ENCODE assay signal across 13 cellular contexts in genomic region chr16:30655815-30656347, GRCh38. TPM values are rescaled to one million over a fixed set of nuclear protein-coding genes. Genes with fewer than 3 reads are reported as not detected.
DNase-seq lines count a peak whose midpoint lies in the region; ATAC-seq, FAIRE-seq and TF ChIP-seq lines count a peak whose summit lies in the region.
"Had no signal": no experiment of that assay in that cellular context is flagged by ENCODE, and none has a peak within 500 bp of the region (broad histone marks: within the 10 kb centered on the region; RNA-seq: fewer than 3 reads in every experiment).

No MANE protein-coding gene starts in this region.

- H3K79me2 ChIP-seq in astrocyte (ENCODE audit: insufficient read depth, low read length): peaks cover 35% of the 10 kb centered on the region

- peaks cover 41% of the 10 kb centered on the region for H3K4me1 Mint-ChIP-seq in activated T-cell treated with anti-CD3 and anti-CD28 coated beads, Interleukin-2, amount 50 U/mL, for 24 hours (ENCODE audit: low read depth)
- peaks cover 18% of the 10 kb centered on the region for H3K4me1 Mint-ChIP-seq in astrocyte (ENCODE audit: low read depth, unreplicated experiment)

- H3K36me3 ChIP-seq in astrocyte (ENCODE audit: insufficient read depth, low read length) (peaks cover 17% of the 10 kb centered on the region), small intestine (ENCODE audit: control insufficient read depth in 2 of 2, insufficient read depth in 2 of 2, low read length in 2 of 2) (peaks cover 16 to 31% of the 10 kb centered on the region in 2 donors)
- H3K36me3 ChIP-seq: SJCRH30 had no signal

- H3K27ac ChIP-seq in astrocyte (ENCODE audit: low read depth, low read length) (no peak overlapping the region), small intestine (ENCODE audit: low read depth in 1 of 2, low read length in 1 of 2) (no peak overlapping the region)
- H3K27ac ChIP-seq: SJCRH30 had no signal

- H3K27me3 Mint-ChIP-seq in activated T-cell treated with anti-CD3 and anti-CD28 coated beads, Interleukin-2, amount 50 U/mL, for 24 hours: no peaks in the 10 kb centered on the region
- no peaks in the 10 kb centered on the region for H3K27me3 Mint-ChIP-seq in astrocyte (ENCODE audit: low read depth, unreplicated experiment)
- H3K27me3 Mint-ChIP-seq: stimulated activated memory B cell treated with anti-CD40 and anti-IgM and Interleukin-4, amounts not matched to agents 10 μg/mL and 1 μg/mL and 100 μg/mL, for 72 hours had no signal

- 90 to 94% (median 94%) methylated on average over 12 of the region's 12 CpGs for WGBS in small intestine, 3 donors

- H3K9ac ChIP-seq in astrocyte (ENCODE audit: low read length): no peak overlapping the region

- ATAC-seq in sciatic nerve: no peak
- ATAC-seq: stimulated activated memory B cell treated with anti-CD40 and anti-IgM and Interleukin-4, amounts not matched to agents 10 μg/mL and 1 μg/mL and 100 μg/mL, for 72 hours had no signal

- H3K4me3 ChIP-seq in astrocyte (ENCODE audit: insufficient read depth, low read depth, low read length): no peak overlapping the region
- no peak overlapping the region for H3K4me3 ChIP-seq in small intestine (ENCODE audit: low read depth in 1 of 2, low read length in 2 of 2)
- H3K4me3 ChIP-seq: sigmoid colon, SJCRH30 had no signal

- H3K4me2 ChIP-seq in astrocyte (ENCODE audit: low read length): no peak overlapping the region

- H3K9me3 Mint-ChIP-seq in activated T-cell treated with anti-CD3 and anti-CD28 coated beads, Interleukin-2, amount 50 U/mL, for 24 hours: no peaks in the 10 kb centered on the region
- H3K9me3 Mint-ChIP-seq in astrocyte (ENCODE audit: unreplicated experiment): no peaks in the 10 kb centered on the region
- H3K9me3 Mint-ChIP-seq: stimulated activated memory B cell treated with anti-CD40 and anti-IgM and Interleukin-4, amounts not matched to agents 10 μg/mL and 1 μg/mL and 100 μg/mL, for 72 hours had no signal

- DNase-seq in activated T-cell treated with anti-CD3 and anti-CD28 coated beads, Interleukin-2, amount 50 U/mL, for 24 hours: no peak
- DNase-seq in activated T-cell treated with anti-CD3 and anti-CD28 coated beads for 4 hours (no peak), astrocyte (ENCODE audit: low read depth) (no peak), sciatic nerve (ENCODE audit: low spot score) (peak; percentile 64), dedifferentiated amniotic fluid mesenchymal stem cell (ENCODE audit: extremely low spot score) (no peak), small intestine (no peak)
- DNase-seq: COR-L47, KBM-7, NCI-H1417 treated with DMSO at 0.1 percent for 48 hours, NCI-H345, sigmoid colon, SJCRH30 had no signal

- H3K27ac Mint-ChIP-seq in activated T-cell treated with anti-CD3 and anti-CD28 coated beads, Interleukin-2, amount 50 U/mL, for 24 hours: peak overlapping the region; percentile 95
- peak overlapping the region; percentile 34 for H3K27ac Mint-ChIP-seq in astrocyte (ENCODE audit: unreplicated experiment)

- no peak for TF ChIP-seq CTCF in astrocyte (IDR thresholded peaks at IDR 0.05; ENCODE audit: insufficient read depth, low read depth, low read length)

- FAIRE-seq in astrocyte (lab: Jason Lieb, UNC) (no peak), small intestine (lab: Jason Lieb, UNC) (no peak)

- H3K36me3 Mint-ChIP-seq in activated T-cell treated with anti-CD3 and anti-CD28 coated beads, Interleukin-2, amount 50 U/mL, for 24 hours (ENCODE audit: low read depth): peaks cover 82% of the 10 kb centered on the region
- peaks cover 13% of the 10 kb centered on the region for H3K36me3 Mint-ChIP-seq in astrocyte (ENCODE audit: low read depth, unreplicated experiment)

- H4K20me1 ChIP-seq in astrocyte (ENCODE audit: insufficient read depth, low read length): peaks cover 19% of the 10 kb centered on the region

- intact Hi-C loops in sciatic nerve (cut with DNase I): no loop called here

- H3K4me3 Mint-ChIP-seq in activated T-cell treated with anti-CD3 and anti-CD28 coated beads, Interleukin-2, amount 50 U/mL, for 24 hours: no peak overlapping the region
- no peak overlapping the region for H3K4me3 Mint-ChIP-seq in astrocyte (ENCODE audit: unreplicated experiment)

- H2AFZ ChIP-seq in astrocyte (ENCODE audit: low read depth, low read length): no peak overlapping the region

- H3K9me3 ChIP-seq in astrocyte (ENCODE audit: insufficient read depth, low read depth, low read length): no peaks in the 10 kb centered on the region
- no peaks in the 10 kb centered on the region for H3K9me3 ChIP-seq in small intestine (ENCODE audit: control insufficient read depth, low read depth)
- H3K9me3 ChIP-seq: sigmoid colon, SJCRH30 had no signal

- no peaks in the 10 kb centered on the region for H3K27me3 ChIP-seq in astrocyte (ENCODE audit: insufficient read depth, low read length)
- no peaks in the 10 kb centered on the region for H3K27me3 ChIP-seq in small intestine (ENCODE audit: control insufficient read depth in 2 of 2, insufficient read depth in 2 of 2, low read length in 2 of 2)
- H3K27me3 ChIP-seq: sigmoid colon, SJCRH30 had no signal

- H3K4me1 ChIP-seq in astrocyte (ENCODE audit: insufficient read depth, low read length) (peaks cover 16% of the 10 kb centered on the region), small intestine (ENCODE audit: control insufficient read depth in 2 of 2, insufficient read depth in 1 of 2, low read depth in 1 of 2, low read length in 1 of 2) (peaks cover 0 to 7% of the 10 kb centered on the region in 2 donors)

RNA-seq across cellular contexts. Expression of gene FBRS, which starts 2.4 kb away (rescaled TPM):
- total RNA-seq in astrocyte: 69.3 and 75.0 TPM in 2 replicates
- total RNA-seq in sciatic nerve: 57.1 TPM
- 10 to 100 TPM; 36.2 to 53.7 (median 41.6) TPM for polyA plus RNA-seq in small intestine

RNA-seq across cellular contexts. Expression of gene PRR14, which starts 5.1 kb away (rescaled TPM):
- total RNA-seq in astrocyte: 27.3 and 32.1 TPM in 2 replicates
- total RNA-seq in sciatic nerve: 45.7 TPM
- polyA plus RNA-seq in small intestine: 100 to 1,000 TPM in 2 of 3 donors, 10 to 100 TPM in 1; 42.3 to 131 (median 123) TPM

RNA-seq across cellular contexts. Expression of gene SRCAP, which starts 43.1 kb away (rescaled TPM):
- total RNA-seq in astrocyte (48.2 and 50.4 TPM in 2 replicates), sciatic nerve (59.3 TPM)
- 10 to 100 TPM in 1 of 3 donors, 1 to 10 TPM in 2; 1.6 to 23.0 (median 4.5) TPM for polyA plus RNA-seq in small intestine

RNA-seq across cellular contexts. Expression of gene ZNF689, which starts 45.7 kb away (rescaled TPM):
- 7.5 and 7.9 TPM in 2 replicates for total RNA-seq in astrocyte
- total RNA-seq in sciatic nerve: 7.1 TPM
- polyA plus RNA-seq in small intestine: 1 to 10 TPM; 5.7 to 7.2 (median 6.9) TPM
